8 cellular contexts compared by ENCODE assay signal in genomic region chr12:6563448-6564050, GRCh38. TPM values are rescaled to one million over a fixed set of nuclear protein-coding genes. Genes with fewer than 3 reads are reported as not detected.
DNase-seq lines count a peak whose midpoint lies in the region; ATAC-seq and TF ChIP-seq lines count a peak whose summit lies in the region.

No MANE protein-coding gene starts in this region.

- H3K9me3 ChIP-seq in SJCRH30 (replicated peaks) (no peaks in the 10 kb centered on the region), heart right ventricle (no peaks in the 10 kb centered on the region)

- peaks cover 8% of the 10 kb centered on the region for H3K4me1 Mint-ChIP-seq in GM23338

- peaks cover 5% of the 10 kb centered on the region; the same call in 1 of the 2 replicates for H3K4me1 ChIP-seq in GM23338 (ENCODE audit: insufficient read depth)
- no peaks in the 10 kb centered on the region for H3K4me1 ChIP-seq in SJCRH30
- H3K4me1 ChIP-seq in heart right ventricle: peaks cover 0 to 18% (median 15%) of the 10 kb centered on the region in 9 donors

- no peak overlapping the region for H2AFZ ChIP-seq in GM23338

- WGBS in heart right ventricle, 2 donors: 73 to 77% methylated on average over 8 of the region's 8 CpGs

- peak; percentile 49 for ATAC-seq in GM23338
- ATAC-seq in heart right ventricle: peak in 1 of 8 donors; percentile 22
- ATAC-seq in HG02981 (IDR thresholded peaks at IDR 0.05; ENCODE audit: unreplicated experiment): no peak
- no peak for ATAC-seq in GM18909 (IDR thresholded peaks at IDR 0.05; ENCODE audit: poor library complexity, unreplicated experiment)

- H3K27ac ChIP-seq in GM23338 (ENCODE audit: low read depth) (no peak overlapping the region), SJCRH30 (no peak overlapping the region), heart right ventricle (no peak overlapping the region)

- H3K4me3 ChIP-seq in GM23338: no peak overlapping the region
- H3K4me3 ChIP-seq in SJCRH30: no peak overlapping the region
- H3K4me3 ChIP-seq in heart right ventricle: no peak overlapping the region

- H3K27ac Mint-ChIP-seq in GM23338: no peak overlapping the region

- peaks cover 92% of the 10 kb centered on the region for H3K36me3 Mint-ChIP-seq in GM23338 (ENCODE audit: low read depth)

- H3K36me3 ChIP-seq in GM23338 (ENCODE audit: insufficient read depth): peaks cover 76% of the 10 kb centered on the region
- peaks cover 73% of the 10 kb centered on the region for H3K36me3 ChIP-seq in SJCRH30
- H3K36me3 ChIP-seq in heart right ventricle: peaks cover 0 to 83% (median 57%) of the 10 kb centered on the region in 9 donors

- intact Hi-C loops in heart right ventricle (cut with DNase I): loop anchor here in 1 of 10 donors (5.0 kb wide), 2 partner anchors 39 to 89 kb away; no protein-coding TSS in a partner anchor

- DNase-seq in AG09319 (ENCODE audit: extremely low read depth, low read depth) (no peak), GM23338 (ENCODE audit: low spot score) (peak; percentile 87), SJCRH30 (peak; percentile 63 to 83), heart right ventricle (peak in 1 of 2 donors; percentile 54)
- peak; percentile 88 for DNase-seq in activated effector memory CD4-positive, alpha-beta T cell treated with anti-CD3 and anti-CD28 coated beads, Interleukin-2, amount 50 U/mL, for 16 hours
- DNase-seq in stimulated activated CD4-positive, alpha-beta T cell treated with anti-CD3 and anti-CD28 coated beads, Interleukin-12 subunit alpha, Interleukin-12 subunit beta, amount 100 ng/mL, for 48 hours (ENCODE audit: low read depth in 2 of 3, low spot score in 1 of 3): peak in 2 of 3 donors; percentile 62 to 73

- peaks cover 50% of the 10 kb centered on the region for H3F3A ChIP-seq in GM23338 (replicated peaks; ENCODE audit: low read depth)

- no peaks in the 10 kb centered on the region for H3K9me3 Mint-ChIP-seq in GM23338

- H4K20me1 ChIP-seq in GM23338 (replicated peaks; ENCODE audit: insufficient read depth): peaks cover 23% of the 10 kb centered on the region

- TF ChIP-seq CTCF in AG09319 (IDR thresholded peaks at IDR 0.05; ENCODE audit: low read depth, low read length): peak; percentile 78
- TF ChIP-seq CTCF in GM23338 (conservative IDR thresholded peaks at IDR 0.05; ENCODE audit: low read depth in 2 of 2): peak; percentile 79 to 88
- TF ChIP-seq CTCF in heart right ventricle (IDR thresholded peaks at IDR 0.05): peak; percentile 61 to 84 (median 78)

- H3K4me3 Mint-ChIP-seq in GM23338: no peak overlapping the region

- H3K79me2 ChIP-seq in GM23338 (replicated peaks; ENCODE audit: insufficient read depth): peaks cover 23% of the 10 kb centered on the region

- peaks cover 16% of the 10 kb centered on the region for H3K27me3 Mint-ChIP-seq in GM23338 (ENCODE audit: insufficient read depth, low read depth, poor library complexity)

- no peaks in the 10 kb centered on the region for H3K9me2 ChIP-seq in GM23338 (ENCODE audit: insufficient read depth)

- no peak overlapping the region for H3K4me2 ChIP-seq in GM23338

- H3K27me3 ChIP-seq in GM23338 (ENCODE audit: insufficient read depth) (no peaks in the 10 kb centered on the region), SJCRH30 (no peaks in the 10 kb centered on the region), heart right ventricle (no peaks in the 10 kb centered on the region)

TF ChIP-seq in GM23338, 12 proteins besides CTCF, POLR2A, EP300 and RAD21:
- TF ChIP-seq POLR2AphosphoS5 (IDR thresholded peaks at IDR 0.05; ENCODE audit: low read depth): no peak
- no peak for TF ChIP-seq STAT1 (IDR thresholded peaks at IDR 0.05; ENCODE audit: unreplicated experiment)
- no peak for TF ChIP-seq JUNB (IDR thresholded peaks at IDR 0.05; ENCODE audit: unreplicated experiment)
- no peak for TF ChIP-seq ETS1 (IDR thresholded peaks at IDR 0.05)
- no peak for TF ChIP-seq EZH2 (IDR thresholded peaks at IDR 0.05; ENCODE audit: low read depth, unreplicated experiment)
TF ChIP-seq in GM23338: peak in this region for 0.

RNA-seq across cellular contexts. Expression of gene NOP2, which starts 4.5 kb away (rescaled TPM):
- total RNA-seq in GM23338 (2014; rRNA removed; shearing (Covaris generic)): 67.2 and 67.9 TPM in 2 replicates
- polyA plus RNA-seq in GM23338 (2016; fragmentation: Nextera tagmentation; extraction: Ambion mirVana) (63.3 and 63.4 TPM in 2 replicates), heart right ventricle (10 to 100 TPM; 18.5 to 31.1 TPM)
- total RNA-seq in SJCRH30 (2014; rRNA removed; shearing (Covaris generic)): 63.8 and 67.7 TPM in 2 replicates
- 10 to 100 TPM; 11.1 to 29.2 (median 15.3) TPM for total RNA-seq in heart right ventricle

RNA-seq across cellular contexts. Expression of gene IFFO1, which starts 7.7 kb away (rescaled TPM):
- total RNA-seq in GM23338 (2014; rRNA removed; shearing (Covaris generic)): 8.8 and 12.9 TPM in 2 replicates
- polyA plus RNA-seq in GM23338 (2016; fragmentation: Nextera tagmentation; extraction: Ambion mirVana) (8.9 and 11.2 TPM in 2 replicates), heart right ventricle (10 to 100 TPM; 14.3 to 30.5 TPM)
- 10.3 and 13.8 TPM in 2 replicates for total RNA-seq in SJCRH30 (2014; rRNA removed; shearing (Covaris generic))
- 10 to 100 TPM; 10.5 to 21.6 (median 17.3) TPM for total RNA-seq in heart right ventricle

RNA-seq across cellular contexts. Expression of gene GAPDH, which starts 29.2 kb away (rescaled TPM):
- total RNA-seq in GM23338 (2014; rRNA removed; shearing (Covaris generic)): 5,269 and 5,853 TPM in 2 replicates
- polyA plus RNA-seq in GM23338 (2016; fragmentation: Nextera tagmentation; extraction: Ambion mirVana): 6,140 and 6,219 TPM in 2 replicates
- 4,776 and 4,843 TPM in 2 replicates for total RNA-seq in SJCRH30 (2014; rRNA removed; shearing (Covaris generic))
- 1,000 to 10,000 TPM; 4,081 to 7,888 (median 4,666) TPM for total RNA-seq in heart right ventricle
- 1,000 to 10,000 TPM; 5,840 to 6,426 TPM for polyA plus RNA-seq in heart right ventricle

RNA-seq across cellular contexts. Expression of gene CHD4, which starts 43.6 kb away (rescaled TPM):
- total RNA-seq in GM23338 (2014; rRNA removed; shearing (Covaris generic)): 301 and 351 TPM in 2 replicates
- polyA plus RNA-seq in GM23338 (2016; fragmentation: Nextera tagmentation; extraction: Ambion mirVana): 317 and 370 TPM in 2 replicates
- 300 and 311 TPM in 2 replicates for total RNA-seq in SJCRH30 (2014; rRNA removed; shearing (Covaris generic))
- total RNA-seq in heart right ventricle: 100 to 1,000 TPM; 125 to 201 (median 153) TPM
- polyA plus RNA-seq in heart right ventricle: 100 to 1,000 TPM; 129 to 265 TPM
